ENCODE assay signal across 19 cellular contexts in the genomic region with DNA sequence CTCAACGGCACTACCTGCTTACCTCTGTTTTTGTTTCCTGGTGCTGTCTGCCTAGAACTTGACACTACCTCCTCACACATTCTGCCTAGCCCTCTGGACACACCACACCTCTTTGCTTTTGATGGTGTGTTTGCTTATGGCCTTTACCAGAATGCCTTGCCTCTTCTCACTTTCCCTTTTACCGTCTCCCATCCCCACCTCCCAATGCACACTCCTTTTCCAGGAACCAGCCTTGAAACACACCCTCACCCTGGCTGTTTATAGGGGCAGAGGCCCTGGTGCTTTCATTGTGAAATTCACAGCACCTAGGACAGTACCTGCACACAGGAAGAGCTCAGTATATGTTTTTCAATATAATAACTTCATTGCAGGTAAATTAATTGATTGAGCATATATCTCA.
"Had no signal": no experiment of that assay in that cellular context is flagged by ENCODE, and none has a peak within 500 bp of the region (broad histone marks: within the 10 kb centered on the region; RNA-seq: fewer than 3 reads in every experiment).

No MANE protein-coding gene starts in this region.

- ATAC-seq: effector memory CD8-positive, alpha-beta T cell; foreskin keratinocyte; left cardiac atrium; left ventricle myocardium superior; natural killer cell; sciatic nerve had no signal

- H3K4me3 ChIP-seq: hepatocyte, lung, stomach, thoracic aorta had no signal

- H3K36me3 ChIP-seq: stomach, thoracic aorta had no signal

- H3K9me3 ChIP-seq: stomach, thoracic aorta had no signal

- H3K27me3 ChIP-seq: foreskin keratinocyte, hepatocyte, stomach had no signal

- H3K27ac ChIP-seq: foreskin keratinocyte, hepatocyte, stomach, thoracic aorta had no signal

- DNase-seq: effector memory CD8-positive, alpha-beta T cell; erythroblast; foreskin keratinocyte; head of caudate nucleus; kidney; left cardiac atrium; left ventricle myocardium superior; natural killer cell; posterior cingulate gyrus; stimulated activated CD4-positive, alpha-beta T cell treated with anti-CD3 and anti-CD28 coated beads, Interleukin-2, amount 100 ng/mL, for 24 hours; stimulated activated naive CD4-positive, alpha-beta T cell; stomach; substantia nigra; trophoblast cell had no signal

- H3K36me3 Mint-ChIP-seq: natural killer cell had no signal

- H3K27ac Mint-ChIP-seq: natural killer cell had no signal

- H3K9me3 Mint-ChIP-seq: effector memory CD8-positive, alpha-beta T cell; natural killer cell had no signal

- H3K27me3 Mint-ChIP-seq: effector memory CD8-positive, alpha-beta T cell had no signal

- H3K4me3 Mint-ChIP-seq: effector memory CD8-positive, alpha-beta T cell; natural killer cell; neural crest cell had no signal
